13 cellular contexts compared by ENCODE assay signal in genomic region chr10:11594589-11595394, GRCh38. TPM values are rescaled to one million over a fixed set of nuclear protein-coding genes. Genes with fewer than 3 reads are reported as not detected.
DNase-seq lines count a peak whose midpoint lies in the region; ATAC-seq and TF ChIP-seq lines count a peak whose summit lies in the region.
"Had no signal": no experiment of that assay in that cellular context is flagged by ENCODE, and none has a peak within 500 bp of the region (broad histone marks: within the 10 kb centered on the region; RNA-seq: fewer than 3 reads in every experiment).

No MANE protein-coding gene starts in this region.

- no peak overlapping the region for H3K27ac ChIP-seq in endodermal cell (ENCODE audit: low read depth, low read length)

- WGBS in endodermal cell (ENCODE audit: insufficient coverage in 1 of 2, insufficient read length in 1 of 2), 2 experiments: 90 to 94% methylated on average over 3 to 6 of the region's 6 CpGs

- H3K4me1 ChIP-seq in endodermal cell (ENCODE audit: control insufficient read depth, insufficient read depth, low read length): peaks cover 12% of the 10 kb centered on the region

- ATAC-seq in GM18907 (IDR thresholded peaks at IDR 0.05; ENCODE audit: unreplicated experiment) (peak; percentile 29), GM21529 (IDR thresholded peaks at IDR 0.05; ENCODE audit: unreplicated experiment) (no peak)
- ATAC-seq: natural killer cell had no signal

- H3K27ac Mint-ChIP-seq in endodermal cell (peak overlapping the region; percentile 1), progenitor cell of endocrine pancreas (peak overlapping the region; percentile 65)
- H3K27ac Mint-ChIP-seq: activated naive CD4-positive, alpha-beta T cell treated with anti-CD3 and anti-CD28 coated beads, Interleukin-2, amount 10 ng/mL, durations not matched to agents 7 days and 5 days; natural killer cell; stimulated activated naive CD8-positive, alpha-beta T cell treated with anti-CD3 and anti-CD28 coated beads, Interleukin-15, Interleukin-2, amounts not matched to agents 100 ng/mL and 50 ng/mL, for 24 hours had no signal

- H3K9me3 Mint-ChIP-seq in endodermal cell (no peaks in the 10 kb centered on the region), progenitor cell of endocrine pancreas (ENCODE audit: low read depth) (no peaks in the 10 kb centered on the region)
- H3K9me3 Mint-ChIP-seq: activated naive CD4-positive, alpha-beta T cell treated with anti-CD3 and anti-CD28 coated beads, Interleukin-2, amount 10 ng/mL, durations not matched to agents 7 days and 5 days; natural killer cell; stimulated activated naive CD8-positive, alpha-beta T cell treated with anti-CD3 and anti-CD28 coated beads, Interleukin-15, Interleukin-2, amounts not matched to agents 100 ng/mL and 50 ng/mL, for 24 hours had no signal

- peaks cover 6% of the 10 kb centered on the region for H3K36me3 ChIP-seq in endodermal cell (ENCODE audit: control insufficient read depth, insufficient read depth, low read length)

- no peaks in the 10 kb centered on the region for H3K27me3 ChIP-seq in endodermal cell (ENCODE audit: control insufficient read depth, insufficient read depth, low read length, poor library complexity, severe bottlenecking)

- H3K4me1 Mint-ChIP-seq in endodermal cell (peaks cover 24% of the 10 kb centered on the region), progenitor cell of endocrine pancreas (ENCODE audit: low read depth) (peaks cover 10% of the 10 kb centered on the region)
- H3K4me1 Mint-ChIP-seq: activated naive CD4-positive, alpha-beta T cell treated with anti-CD3 and anti-CD28 coated beads, Interleukin-2, amount 10 ng/mL, durations not matched to agents 7 days and 5 days; natural killer cell had no signal

- no peak overlapping the region for H3K9ac ChIP-seq in endodermal cell (ENCODE audit: extremely low read depth, low read length, poor library complexity, severe bottlenecking)

- H3K9me3 ChIP-seq in endodermal cell (ENCODE audit: control insufficient read depth, low read length): no peaks in the 10 kb centered on the region

- peak; percentile 49 to 76 for DNase-seq in Kasumi-1 (lab: John Stamatoyannopoulos, UW)
- DNase-seq in endodermal cell: no peak
- no peak for DNase-seq in progenitor cell of endocrine pancreas (ENCODE audit: low spot score, unreplicated experiment)
- no peak for DNase-seq in islet precursor cell
- DNase-seq in stimulated activated CD4-positive, alpha-beta T cell treated with anti-CD3 and anti-CD28 coated beads, Interleukin-4, amount 100 ng/mL, for 1 hour: no peak
- DNase-seq: activated naive CD4-positive, alpha-beta T cell treated with anti-CD3 and anti-CD28 coated beads, Interleukin-2, amount 10 ng/mL, durations not matched to agents 7 days and 5 days; natural killer cell; NCI-H187 treated with DMSO at 0.1 percent for 48 hours; retina; stimulated activated CD4-positive, alpha-beta T cell treated with anti-CD3 and anti-CD28 coated beads, Interleukin-4, amount 100 ng/mL, for 4 hours had no signal

- H3K27me3 Mint-ChIP-seq in endodermal cell (ENCODE audit: insufficient read depth) (no peaks in the 10 kb centered on the region), progenitor cell of endocrine pancreas (no peaks in the 10 kb centered on the region)
- H3K27me3 Mint-ChIP-seq: stimulated activated naive CD8-positive, alpha-beta T cell treated with anti-CD3 and anti-CD28 coated beads, Interleukin-15, Interleukin-2, amounts not matched to agents 100 ng/mL and 50 ng/mL, for 24 hours had no signal

- no peak overlapping the region for H3K4me3 ChIP-seq in endodermal cell (ENCODE audit: low read length)

- TF ChIP-seq CTCF in endodermal cell (conservative IDR thresholded peaks at IDR 0.05) (no peak), progenitor cell of endocrine pancreas (IDR thresholded peaks at IDR 0.05; ENCODE audit: unreplicated experiment) (no peak)

- peaks cover 12% of the 10 kb centered on the region for H3K36me3 Mint-ChIP-seq in endodermal cell (ENCODE audit: low read depth)
- peaks cover 9% of the 10 kb centered on the region for H3K36me3 Mint-ChIP-seq in progenitor cell of endocrine pancreas (ENCODE audit: insufficient read depth)
- H3K36me3 Mint-ChIP-seq: activated naive CD4-positive, alpha-beta T cell treated with anti-CD3 and anti-CD28 coated beads, Interleukin-2, amount 10 ng/mL, durations not matched to agents 7 days and 5 days; natural killer cell had no signal

- no peak overlapping the region for H3K4me3 Mint-ChIP-seq in endodermal cell
- no peak overlapping the region for H3K4me3 Mint-ChIP-seq in progenitor cell of endocrine pancreas (ENCODE audit: low read depth)
- H3K4me3 Mint-ChIP-seq: activated naive CD4-positive, alpha-beta T cell treated with anti-CD3 and anti-CD28 coated beads, Interleukin-2, amount 10 ng/mL, durations not matched to agents 7 days and 5 days; natural killer cell; stimulated activated naive CD8-positive, alpha-beta T cell treated with anti-CD3 and anti-CD28 coated beads, Interleukin-15, Interleukin-2, amounts not matched to agents 100 ng/mL and 50 ng/mL, for 24 hours had no signal

RNA-seq across cellular contexts. Expression of gene USP6NL, which starts 16.7 kb away (rescaled TPM):
- total RNA-seq in endodermal cell (10 to 100 TPM; 20.6 to 22.9 TPM), progenitor cell of endocrine pancreas (37.3 and 39.2 TPM in 2 replicates)
- polyA plus RNA-seq in endodermal cell (2013, experiment 1 of 2): 34.3 TPM
- 32.4 TPM for polyA plus RNA-seq in endodermal cell (2013, experiment 2 of 2)

Comparison
In these comparisons a context has a peak if more than half of its experiments do, and no peak if none do; other contexts are left out.
1. DNase-seq: peak in Kasumi-1 (2 of 2); none in endodermal cell (single experiment), progenitor cell of endocrine pancreas (single experiment), islet precursor cell (single experiment) and stimulated activated CD4-positive, alpha-beta T cell treated with anti-CD3 and anti-CD28 coated beads, Interleukin-4, amount 100 ng/mL, for 1 hour (single experiment).